Comparison of ENCODE assay signal across 23 cellular contexts in genomic region chr2:117091026-117091425, GRCh38.
DNase-seq lines count a peak whose midpoint lies in the region; ATAC-seq and TF ChIP-seq lines count a peak whose summit lies in the region.
"Had no signal": no experiment of that assay in that cellular context is flagged by ENCODE, and none has a peak within 500 bp of the region (broad histone marks: within the 10 kb centered on the region; RNA-seq: fewer than 3 reads in every experiment).

No MANE protein-coding gene starts in this region.

- no peaks in the 10 kb centered on the region for H3K4me1 Mint-ChIP-seq in activated T-helper 2 cell treated with anti-CD3 and anti-CD28 coated beads, Interferon-gamma antibody, Interleukin-2, Interleukin-4, amounts not matched to agents 10 μg/mL and 5 μg/mL and 100 μg/mL, durations not matched to agents 14 hours and 24 hours and 36 hours (ENCODE audit: low read depth)
- H3K4me1 Mint-ChIP-seq in natural killer cell, result no peaks in the 10 kb centered on the region
- H3K4me1 Mint-ChIP-seq: CD14-positive monocyte; CD8-positive, alpha-beta memory T cell had no signal

- no peak overlapping the region for H4K8ac ChIP-seq in mesenchymal stem cell (ENCODE audit: low read length)

- no peak overlapping the region for H3K4ac ChIP-seq in mesenchymal stem cell (ENCODE audit: low read depth in 1 of 2, low read length in 2 of 2)

- H2AFZ ChIP-seq in mesenchymal stem cell (ENCODE audit: low read depth, low read length), result no peak overlapping the region
- no peak overlapping the region for H2AFZ ChIP-seq in neural cell (ENCODE audit: low read depth, low read length)
- peak overlapping the region; percentile 47 for H2AFZ ChIP-seq in smooth muscle cell (ENCODE audit: low read depth)

- H3K4me3 ChIP-seq in mesenchymal stem cell (ENCODE audit: insufficient read depth in 1 of 2, low read depth in 1 of 2, low read length in 2 of 2) (no peak overlapping the region), neural cell (ENCODE audit: low read length) (no peak overlapping the region), smooth muscle cell (no peak overlapping the region)
- H3K4me3 ChIP-seq: A549; BLaER1 treated with 17β-estradiol and CSF1 and Interleukin-3, amounts not matched to agents 10 nM and 100 nM; GM12878; HAP-1 had no signal

- H3F3A ChIP-seq in neural cell (ENCODE audit: insufficient read depth, low read length, poor library complexity, severe bottlenecking) (no peaks in the 10 kb centered on the region), smooth muscle cell (ENCODE audit: low read depth) (peaks cover 13% of the 10 kb centered on the region)

- no peaks in the 10 kb centered on the region for H3K27me3 Mint-ChIP-seq in activated T-helper 2 cell treated with anti-CD3 and anti-CD28 coated beads, Interferon-gamma antibody, Interleukin-2, Interleukin-4, amounts not matched to agents 10 μg/mL and 5 μg/mL and 100 μg/mL, durations not matched to agents 14 hours and 24 hours and 36 hours (ENCODE audit: low read depth)
- no peaks in the 10 kb centered on the region for H3K27me3 Mint-ChIP-seq in natural killer cell (ENCODE audit: low read depth in 2 of 2)
- H3K27me3 Mint-ChIP-seq: CD4-positive, alpha-beta T cell; CD8-positive, alpha-beta memory T cell had no signal

- H3K9me2 ChIP-seq in neural cell (ENCODE audit: insufficient read depth, low read length), result no peaks in the 10 kb centered on the region

- H3K9me3 ChIP-seq in mesenchymal stem cell (ENCODE audit: control insufficient read depth, low read length) (peaks cover under 1% of the 10 kb centered on the region), neural cell (ENCODE audit: low read length) (no peaks in the 10 kb centered on the region), smooth muscle cell (replicated peaks; ENCODE audit: low read depth) (no peaks in the 10 kb centered on the region)
- H3K9me3 ChIP-seq: A549; BE2C; BLaER1 treated with 17β-estradiol and CSF1 and Interleukin-3, amounts not matched to agents 10 nM and 100 nM; HAP-1 had no signal

- no peak overlapping the region for H3K23ac ChIP-seq in mesenchymal stem cell (ENCODE audit: low read length in 2 of 2)

- no peak overlapping the region for H3K14ac ChIP-seq in mesenchymal stem cell (ENCODE audit: low read length in 2 of 2)

- no peak overlapping the region for H4K91ac ChIP-seq in mesenchymal stem cell (ENCODE audit: low read length)

- H3K27me3 ChIP-seq in mesenchymal stem cell (ENCODE audit: control insufficient read depth in 1 of 2, insufficient read depth in 1 of 2, low read length in 2 of 2), result no peaks in the 10 kb centered on the region
- H3K27me3 ChIP-seq in neural cell (ENCODE audit: insufficient read depth, low read depth, low read length), result no peaks in the 10 kb centered on the region
- no peaks in the 10 kb centered on the region for H3K27me3 ChIP-seq in smooth muscle cell (ENCODE audit: low read depth)
- H3K27me3 ChIP-seq: BE2C; BLaER1 treated with 17β-estradiol and CSF1 and Interleukin-3, amounts not matched to agents 10 nM and 100 nM had no signal

- H3K27ac ChIP-seq in mesenchymal stem cell (ENCODE audit: low read length, poor library complexity, severe bottlenecking) (no peak overlapping the region), neural cell (ENCODE audit: low read length) (no peak overlapping the region), smooth muscle cell (ENCODE audit: low read depth) (peak overlapping the region; percentile 56)
- H3K27ac ChIP-seq: A549; BLaER1 treated with 17β-estradiol and CSF1 and Interleukin-3, amounts not matched to agents 10 nM and 100 nM had no signal

- H3K4me2 ChIP-seq in mesenchymal stem cell (ENCODE audit: low read length, poor library complexity, severe bottlenecking) (no peak overlapping the region), neural cell (ENCODE audit: low read length) (no peak overlapping the region), smooth muscle cell (peak overlapping the region; percentile 47)
- H3K4me2 ChIP-seq: A549; BLaER1 treated with 17β-estradiol and CSF1 and Interleukin-3, amounts not matched to agents 10 nM and 100 nM had no signal

- H3K9ac ChIP-seq in mesenchymal stem cell (ENCODE audit: low read length) (no peak overlapping the region), neural cell (ENCODE audit: low read length) (no peak overlapping the region), smooth muscle cell (ENCODE audit: low read depth) (no peak overlapping the region)
- H3K9ac ChIP-seq: BLaER1 treated with 17β-estradiol and CSF1 and Interleukin-3, amounts not matched to agents 10 nM and 100 nM had no signal

- H2BK15ac ChIP-seq in mesenchymal stem cell (ENCODE audit: low read depth, poor library complexity, severe bottlenecking), result no peak overlapping the region

- TF ChIP-seq CTCF in neural cell (IDR thresholded peaks at IDR 0.05; ENCODE audit: poor library complexity, severe bottlenecking) (no peak), smooth muscle cell (IDR thresholded peaks at IDR 0.05; ENCODE audit: borderline replicate concordance, insufficient read depth, poor library complexity, severe bottlenecking) (no peak), natural killer cell (IDR thresholded peaks at IDR 0.05) (no peak)

- H2BK12ac ChIP-seq in mesenchymal stem cell (ENCODE audit: low read length in 2 of 2), result no peak overlapping the region

- no peak overlapping the region for H3K27ac Mint-ChIP-seq in activated T-helper 2 cell treated with anti-CD3 and anti-CD28 coated beads, Interferon-gamma antibody, Interleukin-2, Interleukin-4, amounts not matched to agents 10 μg/mL and 5 μg/mL and 100 μg/mL, durations not matched to agents 14 hours and 24 hours and 36 hours
- no peak overlapping the region for H3K27ac Mint-ChIP-seq in natural killer cell
- H3K27ac Mint-ChIP-seq: CD14-positive monocyte; CD4-positive, alpha-beta T cell; CD8-positive, alpha-beta memory T cell; HFFc6 had no signal

- DNase-seq in mesenchymal stem cell (peak; percentile 10), smooth muscle cell (lab: John Stamatoyannopoulos, UW; ENCODE audit: unreplicated experiment) (no peak), T-helper 9 cell (no peak), natural killer cell (no peak)
- DNase-seq in activated T-helper 2 cell treated with anti-CD3 and anti-CD28 coated beads, Interferon-gamma antibody, Interleukin-2, Interleukin-4, amounts not matched to agents 10 μg/mL and 5 μg/mL and 100 μg/mL, durations not matched to agents 14 hours and 24 hours and 36 hours (ENCODE audit: low spot score), result no peak
- DNase-seq: 8988T; ACHN; AML-193; BE2C; CD4-positive, alpha-beta T cell; CD8-positive, alpha-beta memory T cell; DMS 273 treated with DMSO at 0.1 percent for 48 hours; DMS79; EL; GDM1; GOT3; HFFc6 had no signal

- H3K4me3 Mint-ChIP-seq in activated T-helper 2 cell treated with anti-CD3 and anti-CD28 coated beads, Interferon-gamma antibody, Interleukin-2, Interleukin-4, amounts not matched to agents 10 μg/mL and 5 μg/mL and 100 μg/mL, durations not matched to agents 14 hours and 24 hours and 36 hours (ENCODE audit: low read depth), result no peak overlapping the region
- no peak overlapping the region for H3K4me3 Mint-ChIP-seq in natural killer cell
- H3K4me3 Mint-ChIP-seq: CD14-positive monocyte; CD4-positive, alpha-beta T cell; CD8-positive, alpha-beta memory T cell; HFFc6 had no signal

- intact Hi-C loops in activated T-helper 2 cell treated with anti-CD3 and anti-CD28 coated beads, Interferon-gamma antibody, Interleukin-2, Interleukin-4, amounts not matched to agents 10 μg/mL and 5 μg/mL and 100 μg/mL, durations not matched to agents 14 hours and 24 hours and 36 hours (cut with micrococcal nuclease), result no loop called here
- intact Hi-C loops in natural killer cell (cut with micrococcal nuclease), result no loop called here

- no peak overlapping the region for H2BK5ac ChIP-seq in mesenchymal stem cell (ENCODE audit: low read depth, low read length, poor library complexity, severe bottlenecking)

- H3K36me3 ChIP-seq in mesenchymal stem cell (ENCODE audit: control insufficient read depth in 1 of 2, insufficient read depth in 2 of 2, low read depth in 1 of 2, low read length in 2 of 2) (no peaks in the 10 kb centered on the region), neural cell (ENCODE audit: insufficient read depth, low read length) (no peaks in the 10 kb centered on the region), smooth muscle cell (ENCODE audit: low read depth) (no peaks in the 10 kb centered on the region)
- H3K36me3 ChIP-seq: BE2C; BLaER1 treated with 17β-estradiol and CSF1 and Interleukin-3, amounts not matched to agents 10 nM and 100 nM; HAP-1 had no signal

- H4K20me1 ChIP-seq in neural cell (ENCODE audit: insufficient read depth) (no peaks in the 10 kb centered on the region), smooth muscle cell (ENCODE audit: low read depth) (no peaks in the 10 kb centered on the region)
- H4K20me1 ChIP-seq: BLaER1 treated with 17β-estradiol and CSF1 and Interleukin-3, amounts not matched to agents 10 nM and 100 nM had no signal

- H3K79me2 ChIP-seq in neural cell (replicated peaks; ENCODE audit: insufficient read depth, low read length) (no peaks in the 10 kb centered on the region), smooth muscle cell (ENCODE audit: low read depth) (no peaks in the 10 kb centered on the region)

- no peaks in the 10 kb centered on the region for H3K36me3 Mint-ChIP-seq in activated T-helper 2 cell treated with anti-CD3 and anti-CD28 coated beads, Interferon-gamma antibody, Interleukin-2, Interleukin-4, amounts not matched to agents 10 μg/mL and 5 μg/mL and 100 μg/mL, durations not matched to agents 14 hours and 24 hours and 36 hours (ENCODE audit: low read depth)
- no peaks in the 10 kb centered on the region for H3K36me3 Mint-ChIP-seq in natural killer cell
- H3K36me3 Mint-ChIP-seq: CD14-positive monocyte; CD8-positive, alpha-beta memory T cell had no signal

- H3K4me1 ChIP-seq in mesenchymal stem cell (ENCODE audit: control insufficient read depth, insufficient read depth, low read depth, low read length), result no peaks in the 10 kb centered on the region
- H3K4me1 ChIP-seq in smooth muscle cell (ENCODE audit: low read depth), result peaks cover 23% of the 10 kb centered on the region
- H3K4me1 ChIP-seq: A549; BE2C; BLaER1 treated with 17β-estradiol and CSF1 and Interleukin-3, amounts not matched to agents 10 nM and 100 nM had no signal

- peak; percentile 18 for TF ChIP-seq EP300 in neural cell (conservative IDR thresholded peaks at IDR 0.05; ENCODE audit: poor library complexity, severe bottlenecking)

- no peak for TF ChIP-seq RAD21 in neural cell (conservative IDR thresholded peaks at IDR 0.05)

- WGBS in mesenchymal stem cell, result no CpG with 5 or more reads among the region's 1 CpG
- 22% methylated on average over 1 of the region's 1 CpG for whole genome bisulfite sequencing in smooth muscle cell (ENCODE audit: low lambda C conversion rate)

- H3K9me3 Mint-ChIP-seq in activated T-helper 2 cell treated with anti-CD3 and anti-CD28 coated beads, Interferon-gamma antibody, Interleukin-2, Interleukin-4, amounts not matched to agents 10 μg/mL and 5 μg/mL and 100 μg/mL, durations not matched to agents 14 hours and 24 hours and 36 hours, result peaks cover 7% of the 10 kb centered on the region
- H3K9me3 Mint-ChIP-seq in natural killer cell, result peaks cover 8 to 12% of the 10 kb centered on the region in 2 donors

- H2AK5ac ChIP-seq in mesenchymal stem cell (ENCODE audit: low read length, severe bottlenecking), result no peak overlapping the region

- H3K79me1 ChIP-seq in mesenchymal stem cell (replicated peaks; ENCODE audit: low read length, poor library complexity, severe bottlenecking), result no peaks in the 10 kb centered on the region

- no peak overlapping the region for H2BK120ac ChIP-seq in mesenchymal stem cell (ENCODE audit: low read depth, low read length)

- no peak for ATAC-seq in natural killer cell
- ATAC-seq: A549, GM12878 had no signal

- no peak overlapping the region for H3K18ac ChIP-seq in mesenchymal stem cell (ENCODE audit: low read depth in 1 of 2, low read length in 2 of 2)
